ENCODE assay signal across 1 cellular context in genomic region chr15:64351265-64351664, GRCh38.
TF ChIP-seq lines count a peak whose summit lies in the region.

No MANE protein-coding gene starts in this region.

TF ChIP-seq in WTC11, 78 proteins besides CTCF, POLR2A, EP300 and RAD21 (continued from another document):
- no peak for TF ChIP-seq SMAD4 (CRISPR knock-in tag; IDR thresholded peaks at IDR 0.05)
- TF ChIP-seq E2F5 (CRISPR knock-in tag; IDR thresholded peaks at IDR 0.05) = no peak
- TF ChIP-seq IRF2 (CRISPR knock-in tag; IDR thresholded peaks at IDR 0.05; ENCODE audit: borderline replicate concordance, low read depth) = no peak
- TF ChIP-seq ZNF219 (CRISPR knock-in tag; IDR thresholded peaks at IDR 0.05; ENCODE audit: borderline replicate concordance) = no peak
- TF ChIP-seq, protein P1, sequence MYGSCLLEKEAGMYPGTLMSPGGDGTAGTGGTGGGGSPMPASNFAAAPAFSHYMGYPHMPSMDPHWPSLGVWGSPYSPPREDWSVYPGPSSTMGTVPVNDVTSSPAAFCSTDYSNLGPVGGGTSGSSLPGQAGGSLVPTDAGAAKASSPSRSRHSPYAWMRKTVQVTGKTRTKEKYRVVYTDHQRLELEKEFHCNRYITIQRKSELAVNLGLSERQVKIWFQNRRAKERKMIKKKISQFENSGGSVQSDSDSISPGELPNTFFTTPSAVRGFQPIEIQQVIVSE (CRISPR knock-in tag; IDR thresholded peaks at IDR 0.05; ENCODE audit: borderline replicate concordance) = no peak
- no peak for TF ChIP-seq OVOL2 (CRISPR knock-in tag; IDR thresholded peaks at IDR 0.05; ENCODE audit: borderline replicate concordance)
- TF ChIP-seq NR3C1 (CRISPR knock-in tag; conservative IDR thresholded peaks at IDR 0.05; ENCODE audit: low read depth) = no peak
- TF ChIP-seq ZNF396 (CRISPR knock-in tag; IDR thresholded peaks at IDR 0.05; ENCODE audit: borderline replicate concordance) = no peak
- TF ChIP-seq ZBTB43 (CRISPR knock-in tag; IDR thresholded peaks at IDR 0.05) = no peak
